ENCODE assay signal across 31 cellular contexts in genomic region chr18:8537400-8537799, GRCh38.
"Had no signal": no experiment of that assay in that cellular context is flagged by ENCODE, and none has a peak within 500 bp of the region (broad histone marks: within the 10 kb centered on the region; RNA-seq: fewer than 3 reads in every experiment).

No MANE protein-coding gene starts in this region.

- H3K4me1 Mint-ChIP-seq: activated B cell treated with CpG ODN at 0.5 μM for 24 hours; activated T-helper 17 cell treated with anti-CD3 and anti-CD28 coated beads, Interleukin-2, amount 50 U/mL, for 72 hours had no signal

- H3K27me3 Mint-ChIP-seq: activated CD8-positive, alpha-beta T cell treated with anti-CD3 and anti-CD28 coated beads for 36 hours; progenitor cell of endocrine pancreas had no signal

- H3K4me3 ChIP-seq: body of pancreas, cardiac muscle cell, coronary artery, dorsolateral prefrontal cortex, gastroesophageal sphincter, mucosa of descending colon, ovary, right lobe of liver, skin epidermis, stomach, thyroid gland, upper lobe of left lung had no signal

- H3K9me3 ChIP-seq: neutrophil, ovary, right lobe of liver, thyroid gland had no signal

- H3K4me3 Mint-ChIP-seq: activated B cell treated with CpG ODN at 0.5 μM for 24 hours; activated CD8-positive, alpha-beta T cell treated with anti-CD3 and anti-CD28 coated beads for 36 hours; activated T-cell treated with anti-CD3 and anti-CD28 coated beads, Interleukin-2, amount 50 U/mL, for 4 hours; activated T-helper 17 cell treated with anti-CD3 and anti-CD28 coated beads, Interleukin-2, amount 50 U/mL, for 72 hours; effector memory CD8-positive, alpha-beta T cell; natural killer cell treated with Interleukin-12 subunit alpha and Interleukin-12 subunit beta and Interleukin-15 and Interleukin-18, amount 100 ng/mL, for 72 hours; T-helper 2 cell treated with Interferon-gamma antibody and Interleukin-4, amounts not matched to agents 5 μg/mL and 100 μg/mL, for 36 hours had no signal

- ATAC-seq: activated CD8-positive, alpha-beta T cell treated with anti-CD3 and anti-CD28 coated beads for 36 hours; activated naive CD4-positive, alpha-beta T cell treated with anti-CD3 and anti-CD28 coated beads, Interleukin-2, amount 50 U/mL, for 72 hours; activated T-cell treated with anti-CD3 and anti-CD28 coated beads, Interleukin-2, amount 50 U/mL, for 4 hours; activated T-helper 17 cell treated with anti-CD3 and anti-CD28 coated beads, Interleukin-2, amount 50 U/mL, for 72 hours; body of pancreas; effector memory CD8-positive, alpha-beta T cell; gastroesophageal sphincter; left cardiac atrium; left ventricle myocardium superior; mucosa of descending colon; right lobe of liver had no signal

- H3K27ac ChIP-seq: body of pancreas, cardiac muscle cell, coronary artery, dorsolateral prefrontal cortex, gastroesophageal sphincter, neutrophil, ovary, right lobe of liver, skin epidermis, stomach, thyroid gland, upper lobe of left lung had no signal

- FAIRE-seq: keratinocyte had no signal

- H3K27me3 ChIP-seq: body of pancreas, cardiac muscle cell, gastroesophageal sphincter, neutrophil, ovary, right lobe of liver, stomach, thyroid gland, upper lobe of left lung had no signal

- H3K27ac Mint-ChIP-seq: activated B cell treated with CpG ODN at 0.5 μM for 24 hours; activated CD8-positive, alpha-beta T cell treated with anti-CD3 and anti-CD28 coated beads for 36 hours; activated naive CD4-positive, alpha-beta T cell treated with anti-CD3 and anti-CD28 coated beads, Interleukin-2, amount 50 U/mL, for 72 hours; activated T-helper 17 cell treated with anti-CD3 and anti-CD28 coated beads, Interleukin-2, amount 50 U/mL, for 72 hours; effector memory CD8-positive, alpha-beta T cell; natural killer cell treated with Interleukin-12 subunit alpha and Interleukin-12 subunit beta and Interleukin-15 and Interleukin-18, amount 100 ng/mL, for 72 hours; progenitor cell of endocrine pancreas; T-helper 2 cell treated with Interferon-gamma antibody and Interleukin-4, amounts not matched to agents 5 μg/mL and 100 μg/mL, for 36 hours had no signal

- H3K36me3 ChIP-seq: cardiac muscle cell, gastroesophageal sphincter, neutrophil, ovary, right lobe of liver, stomach, thyroid gland, upper lobe of left lung had no signal

- H3K4me1 ChIP-seq: body of pancreas, gastroesophageal sphincter, right lobe of liver, stomach, thyroid gland, upper lobe of left lung had no signal

- H3K9me3 Mint-ChIP-seq: natural killer cell treated with Interleukin-12 subunit alpha and Interleukin-12 subunit beta and Interleukin-15 and Interleukin-18, amount 100 ng/mL, for 72 hours had no signal

- DNase-seq: activated B cell treated with CpG ODN at 0.5 μM for 24 hours; activated CD4-positive, alpha-beta T cell treated with anti-CD3 and anti-CD28 coated beads, Interleukin-2, amount 50 U/mL, for 1 hour; activated CD8-positive, alpha-beta T cell treated with anti-CD3 and anti-CD28 coated beads for 36 hours; activated gamma-delta T cell treated with Interleukin-2 at 50 U/mL for 16 hours; activated T-cell treated with anti-CD3 and anti-CD28 coated beads, Interleukin-2, amount 50 U/mL, for 4 hours; anterior cingulate cortex; body of pancreas; dorsolateral prefrontal cortex; effector memory CD8-positive, alpha-beta T cell; hippocampal formation; left cardiac atrium; left ventricle myocardium superior; mucosa of descending colon; ovary; right lobe of liver; stimulated activated CD4-positive, alpha-beta T cell treated with anti-CD3 and anti-CD28 coated beads, Interleukin-12 subunit alpha, Interleukin-12 subunit beta, amount 100 ng/mL, for 4 hours; stimulated activated CD4-positive, alpha-beta T cell treated with anti-CD3 and anti-CD28 coated beads, Interleukin-4, amount 100 ng/mL, for 1 hour; stomach; thyroid gland had no signal
